ENCODE assay signal across 22 cellular contexts in genomic region chr13:113745059-113745458, GRCh38. TPM values are rescaled to one million over a fixed set of nuclear protein-coding genes. Genes with fewer than 3 reads are reported as not detected.
DNase-seq lines count a peak whose midpoint lies in the region; ATAC-seq, FAIRE-seq and TF ChIP-seq lines count a peak whose summit lies in the region.
"Had no signal": no experiment of that assay in that cellular context is flagged by ENCODE, and none has a peak within 500 bp of the region (broad histone marks: within the 10 kb centered on the region; RNA-seq: fewer than 3 reads in every experiment).

No MANE protein-coding gene starts in this region.

- intact Hi-C loops in HepG2 (cut with micrococcal nuclease; ENCODE audit: unreplicated experiment) (no loop called here), right lobe of liver (cut with DNase I) (no loop called here), kidney (cut with DNase I) (no loop called here), spleen (cut with DNase I; ENCODE audit: low total_unique reads) (no loop called here), vagina (cut with DNase I) (no loop called here)

- H3K79me2 ChIP-seq in HepG2 (ENCODE audit: insufficient read depth, low read length): no peaks in the 10 kb centered on the region

- H3K27me3 Mint-ChIP-seq in T-helper 17 cell: no peaks in the 10 kb centered on the region

- no peak for TF ChIP-seq POLR2A in HepG2 (IDR thresholded peaks at IDR 0.05; ENCODE audit: insufficient read depth in 1 of 2, low read depth in 2 of 2, low read length in 2 of 2)
- no peak for TF ChIP-seq POLR2A in right lobe of liver (IDR thresholded peaks at IDR 0.05)
- TF ChIP-seq POLR2A in spleen (IDR thresholded peaks at IDR 0.05): no peak
- no peak for TF ChIP-seq POLR2A in vagina (IDR thresholded peaks at IDR 0.05)

- H3K9ac ChIP-seq in HepG2 (ENCODE audit: insufficient read depth, low read depth, low read length) (no peak overlapping the region), kidney (ENCODE audit: low read length in 2 of 2) (no peak overlapping the region)

- BruUV-seq in HepG2 (replicated peaks; lab: Mats Ljungman, UMichigan): no TSS peak

- H3K4me3 Mint-ChIP-seq in T-helper 17 cell: peak overlapping the region; percentile 31
- H3K4me3 Mint-ChIP-seq: B cell; CD4-positive, alpha-beta memory T cell had no signal

- H3K4me1 Mint-ChIP-seq in T-helper 17 cell: peaks cover 25% of the 10 kb centered on the region

- no peak for ATAC-seq in HepG2
- ATAC-seq in right lobe of liver: no peak
- no peak for ATAC-seq in T-helper 17 cell
- no peak for ATAC-seq in HG03521 (IDR thresholded peaks at IDR 0.05; ENCODE audit: unreplicated experiment)

- no peak overlapping the region for H2AFZ ChIP-seq in HepG2 (ENCODE audit: low read length)

- in situ Hi-C loops in HepG2 (cut with HindIII; ENCODE audit: extremely low pct_ligation_motif_present, low pct_unique_long_range_greater_than_20kb): no loop called here

- H3K4me3 ChIP-seq in HepG2 (replicated peaks in 1 of 3; ENCODE audit: insufficient read depth in 1 of 3, low read depth in 2 of 3, low read length in 3 of 3) (no peak overlapping the region), right lobe of liver (no peak overlapping the region), kidney (ENCODE audit: low read length in 2 of 2) (no peak overlapping the region), spleen (no peak overlapping the region), vagina (no peak overlapping the region)

- H4K20me1 ChIP-seq in HepG2 (ENCODE audit: insufficient read depth, low read length): no peaks in the 10 kb centered on the region

- no peak overlapping the region for H3K27ac Mint-ChIP-seq in T-helper 17 cell
- H3K27ac Mint-ChIP-seq: B cell; CD4-positive, alpha-beta memory T cell had no signal

- CTCF ChIA-PET in HepG2 (lab: Yijun Ruan, JAX; ENCODE audit: low intra/inter-chr PET ratio, low total read pairs): no interaction called here

- H3K27me3 ChIP-seq in HepG2 (ENCODE audit: control insufficient read depth in 1 of 2, insufficient read depth in 2 of 2, low read length in 2 of 2) (no peaks in the 10 kb centered on the region; a peak in 2 of 5 replicates), right lobe of liver (no peaks in the 10 kb centered on the region), spleen (replicated peaks in 1 of 7) (peaks cover 0 to 37% (median 16%) of the 10 kb centered on the region in 7 donors), vagina (no peaks in the 10 kb centered on the region)

- H3K4me2 ChIP-seq in HepG2 (ENCODE audit: low read depth, low read length): peak overlapping the region; percentile 20; the same call in 1 of the 2 replicates

- FAIRE-seq in HepG2 (lab: Jason Lieb, UNC) (no peak), kidney (lab: Jason Lieb, UNC) (no peak)
- FAIRE-seq: A204.1, GM12891, GM18507, H54 had no signal

- no peak for TF ChIP-seq RAD21 in HepG2 (CRISPR knock-in tag; IDR thresholded peaks at IDR 0.05)

- H3K9me3 ChIP-seq in HepG2 (ENCODE audit: low read length) (no peaks in the 10 kb centered on the region), right lobe of liver (no peaks in the 10 kb centered on the region), T-helper 17 cell (ENCODE audit: control insufficient read depth, low read length, poor library complexity, severe bottlenecking) (no peaks in the 10 kb centered on the region), kidney (ENCODE audit: control insufficient read depth in 1 of 2, low read length in 2 of 2) (no peaks in the 10 kb centered on the region), spleen (no peaks in the 10 kb centered on the region), vagina (no peaks in the 10 kb centered on the region)

- H3K36me3 Mint-ChIP-seq in T-helper 17 cell (ENCODE audit: low read depth): peaks cover 2% of the 10 kb centered on the region
- H3K36me3 Mint-ChIP-seq: CD4-positive, alpha-beta memory T cell had no signal

- TF ChIP-seq CTCF in HepG2 (CRISPR knock-in tag; IDR thresholded peaks at IDR 0.05) (no peak), right lobe of liver (IDR thresholded peaks at IDR 0.05) (no peak), kidney (IDR thresholded peaks at IDR 0.05; ENCODE audit: borderline replicate concordance, extremely low read depth, insufficient read depth) (no peak), spleen (IDR thresholded peaks at IDR 0.05 in 8 of 11, conservative IDR thresholded peaks at IDR 0.05 in 3 of 11) (no peak), vagina (IDR thresholded peaks at IDR 0.05) (no peak)

- POLR2A ChIA-PET in HepG2 (lab: Yijun Ruan, JAX): no interaction called here

- no peak for DNase-seq in HepG2 (ENCODE audit: low spot score)
- DNase-seq in right lobe of liver: no peak
- DNase-seq in T-helper 17 cell: no peak
- peak; percentile 15 for DNase-seq in kidney
- DNase-seq in spleen: peak; percentile 39
- no peak for DNase-seq in 8988T
- DNase-seq in vagina (ENCODE audit: extremely low spot score in 2 of 2): no peak
- DNase-seq: C1 segment of cervical spinal cord; Calu3; CD4-positive, alpha-beta memory T cell; COR-L47; DMS53; GF-D8; GOT3; HCEC 1CT had no signal

- WGBS in HepG2 (ENCODE audit: low lambda C conversion rate): 93% methylated on average over 9 of the region's 9 CpGs
- whole genome bisulfite sequencing in right lobe of liver (ENCODE audit: insufficient coverage, low coverage, low lambda C conversion rate, missing lambda C conversion rate): 96% methylated on average over 6 of the region's 9 CpGs
- WGBS in spleen, 5 donors: 90 to 96% (median 95%) methylated on average over 7 to 9 of the region's 9 CpGs

- H3K27ac ChIP-seq in HepG2 (ENCODE audit: extremely low read length, insufficient read depth, low read length) (no peak overlapping the region), right lobe of liver (no peak overlapping the region), kidney (ENCODE audit: low read depth in 2 of 2, low read length in 2 of 2) (no peak overlapping the region), spleen (no peak overlapping the region), vagina (no peak overlapping the region)

- no peak for TF ChIP-seq EP300 in HepG2 (IDR thresholded peaks at IDR 0.05; ENCODE audit: low read depth in 2 of 2, low read length in 2 of 2)
- no peak for TF ChIP-seq EP300 in HepG2 (CRISPR knock-in tag; IDR thresholded peaks at IDR 0.05; ENCODE audit: borderline replicate concordance)

- H3K36me3 ChIP-seq in HepG2 (replicated peaks in 1 of 2; ENCODE audit: control insufficient read depth in 1 of 2, insufficient read depth in 2 of 2, low read length in 2 of 2): no peaks in the 10 kb centered on the region
- H3K36me3 ChIP-seq in right lobe of liver: no peaks in the 10 kb centered on the region
- H3K36me3 ChIP-seq in kidney (ENCODE audit: control insufficient read depth in 1 of 2, insufficient read depth in 2 of 2, low read length in 2 of 2): no peaks in the 10 kb centered on the region
- H3K36me3 ChIP-seq in spleen: no peaks in the 10 kb centered on the region
- H3K36me3 ChIP-seq in vagina: no peaks in the 10 kb centered on the region

- H3K4me1 ChIP-seq in HepG2 (ENCODE audit: insufficient read depth, low read length) (peaks cover 74% of the 10 kb centered on the region), right lobe of liver (peaks cover 0 to 4% (median 0%) of the 10 kb centered on the region in 4 donors), kidney (ENCODE audit: control insufficient read depth in 1 of 2, insufficient read depth in 1 of 2, low read depth in 1 of 2, low read length in 2 of 2) (peaks cover 0 to 6% of the 10 kb centered on the region in 2 donors), spleen (peaks cover 5 to 26% (median 14%) of the 10 kb centered on the region in 6 donors), vagina (peaks cover 8% of the 10 kb centered on the region)

TF ChIP-seq in HepG2, 621 proteins besides CTCF, POLR2A, EP300 and RAD21 (continues in another document):
- TF ChIP-seq IKZF5 (CRISPR knock-in tag; IDR thresholded peaks at IDR 0.05) (no peak), ELF4 (CRISPR knock-in tag; IDR thresholded peaks at IDR 0.05; ENCODE audit: borderline replicate concordance) (no peak)

RNA-seq across cellular contexts. Expression of gene TMEM255B, which starts 14.0 kb away (rescaled TPM):
- total RNA-seq in HepG2 (2016; rRNA removed; fragmentation: Illumina TruSeq; extraction: Trizol) (0.03 TPM in 1 of 2 replicates, not detected in the other), right lobe of liver (10 to 100 TPM in 1 of 6 experiments, 1 to 10 TPM in 5; 2.5 to 10.4 (median 6.2) TPM), T-helper 17 cell (1 to 10 TPM in 1 of 2 donors, under 1 TPM in 1; 0.86 to 1.4 TPM), kidney (29.3 TPM), spleen (10 to 100 TPM in 6 of 7 donors, 1 to 10 TPM in 1; 5.7 to 26.9 (median 22.2) TPM), vagina (6.4 TPM)
- not detected in 2 replicates for total RNA-seq in HepG2 (2016; cell fraction: cytosol; rRNA removed; fragmentation: Illumina TruSeq; extraction: Trizol; ENCODE audit: low read depth)
- total RNA-seq in HepG2 (2016; cell fraction: insoluble cytoplasmic fraction; rRNA removed; fragmentation: Illumina TruSeq; extraction: Trizol): not detected in 2 replicates
- not detected in 2 replicates for total RNA-seq in HepG2 (2016; cell fraction: membrane; rRNA removed; fragmentation: Illumina TruSeq; extraction: Trizol)
- total RNA-seq in HepG2 (2016; cell fraction: nucleus; rRNA removed; fragmentation: Illumina TruSeq; extraction: Trizol): not detected in 2 replicates
- polyA plus RNA-seq in HepG2 (2011; rRNA removed) (0.01 TPM in 1 of 2 replicates, not detected in the other), kidney (ENCODE audit: insufficient read depth, low read depth, low replicate concordance) (11.9 TPM), spleen (10 to 100 TPM in 2 of 3 donors, 1 to 10 TPM in 1; 6.0 to 13.0 (median 10.3) TPM)
- polyA plus RNA-seq in HepG2 (2011; cell fraction: cytosol; rRNA removed): 0.01 and 0.12 TPM in 2 replicates
- polyA plus RNA-seq in HepG2 (2011; cell fraction: nucleus; rRNA removed): 0.02 and 0.03 TPM in 2 replicates
- 0.11 TPM in 1 of 2 replicates, not detected in the other for polyA plus RNA-seq in HepG2 (2012)
- polyA plus RNA-seq in HepG2 (2016; cell fraction: cytosol; fragmentation: Illumina TruSeq; extraction: Trizol; ENCODE audit: low read depth): not detected in 2 replicates
- not detected in 2 replicates for polyA plus RNA-seq in HepG2 (2016; cell fraction: insoluble cytoplasmic fraction; fragmentation: Illumina TruSeq; extraction: Trizol; ENCODE audit: low read depth)
- polyA plus RNA-seq in HepG2 (2016; cell fraction: membrane; fragmentation: Illumina TruSeq; extraction: Trizol; ENCODE audit: low read depth): not detected in 2 replicates
- not detected in 2 replicates for polyA plus RNA-seq in HepG2 (2016; cell fraction: nucleus; fragmentation: Illumina TruSeq; extraction: Trizol; ENCODE audit: insufficient read depth, low read depth)
- polyA minus RNA-seq in HepG2 (2011; rRNA and poly(A)+ RNA removed; ENCODE audit: low replicate concordance): not detected in 2 replicates
- not detected in 2 replicates for polyA minus RNA-seq in HepG2 (2011; cell fraction: cytosol; rRNA and poly(A)+ RNA removed)
- 0.12 and 0.13 TPM in 2 replicates for polyA minus RNA-seq in HepG2 (2011; cell fraction: nucleus; rRNA and poly(A)+ RNA removed)
- total RNA-seq: Calu3, G401 had no signal

Comparison
In these comparisons a context has a peak if more than half of its experiments do, and no peak if none do; other contexts are left out.
1. DNase-seq: peak in kidney (single experiment) and spleen (single experiment); none in HepG2 (single experiment), right lobe of liver (0 of 3), T-helper 17 cell (0 of 3), 8988T (single experiment) and vagina (0 of 2).